Comparison of ENCODE assay signal across 1 cellular context in the genomic region with DNA sequence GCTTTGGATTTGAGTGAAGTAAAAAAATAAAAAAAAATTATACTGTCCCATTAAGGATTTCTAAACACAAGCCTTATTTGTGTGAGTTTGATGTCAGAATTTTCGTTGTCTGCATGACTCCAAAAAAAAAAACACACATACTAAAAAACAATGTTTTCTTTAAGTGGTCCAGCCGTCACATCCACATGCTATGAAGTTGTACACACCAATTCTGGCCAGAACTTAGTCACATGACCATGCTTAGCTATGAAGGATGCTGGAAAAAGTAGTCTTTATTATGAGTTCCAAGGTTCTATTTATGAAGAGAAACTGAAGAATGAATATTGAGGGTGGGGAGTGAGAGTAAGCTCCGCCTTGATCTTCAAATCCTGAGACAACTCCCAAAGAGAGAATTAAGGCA.
TF ChIP-seq lines count a peak whose summit lies in the region.

No MANE protein-coding gene starts in this region.

TF ChIP-seq in GM23338, 12 proteins besides CTCF, POLR2A, EP300 and RAD21 (continued from another document):
- TF ChIP-seq, protein P1, sequence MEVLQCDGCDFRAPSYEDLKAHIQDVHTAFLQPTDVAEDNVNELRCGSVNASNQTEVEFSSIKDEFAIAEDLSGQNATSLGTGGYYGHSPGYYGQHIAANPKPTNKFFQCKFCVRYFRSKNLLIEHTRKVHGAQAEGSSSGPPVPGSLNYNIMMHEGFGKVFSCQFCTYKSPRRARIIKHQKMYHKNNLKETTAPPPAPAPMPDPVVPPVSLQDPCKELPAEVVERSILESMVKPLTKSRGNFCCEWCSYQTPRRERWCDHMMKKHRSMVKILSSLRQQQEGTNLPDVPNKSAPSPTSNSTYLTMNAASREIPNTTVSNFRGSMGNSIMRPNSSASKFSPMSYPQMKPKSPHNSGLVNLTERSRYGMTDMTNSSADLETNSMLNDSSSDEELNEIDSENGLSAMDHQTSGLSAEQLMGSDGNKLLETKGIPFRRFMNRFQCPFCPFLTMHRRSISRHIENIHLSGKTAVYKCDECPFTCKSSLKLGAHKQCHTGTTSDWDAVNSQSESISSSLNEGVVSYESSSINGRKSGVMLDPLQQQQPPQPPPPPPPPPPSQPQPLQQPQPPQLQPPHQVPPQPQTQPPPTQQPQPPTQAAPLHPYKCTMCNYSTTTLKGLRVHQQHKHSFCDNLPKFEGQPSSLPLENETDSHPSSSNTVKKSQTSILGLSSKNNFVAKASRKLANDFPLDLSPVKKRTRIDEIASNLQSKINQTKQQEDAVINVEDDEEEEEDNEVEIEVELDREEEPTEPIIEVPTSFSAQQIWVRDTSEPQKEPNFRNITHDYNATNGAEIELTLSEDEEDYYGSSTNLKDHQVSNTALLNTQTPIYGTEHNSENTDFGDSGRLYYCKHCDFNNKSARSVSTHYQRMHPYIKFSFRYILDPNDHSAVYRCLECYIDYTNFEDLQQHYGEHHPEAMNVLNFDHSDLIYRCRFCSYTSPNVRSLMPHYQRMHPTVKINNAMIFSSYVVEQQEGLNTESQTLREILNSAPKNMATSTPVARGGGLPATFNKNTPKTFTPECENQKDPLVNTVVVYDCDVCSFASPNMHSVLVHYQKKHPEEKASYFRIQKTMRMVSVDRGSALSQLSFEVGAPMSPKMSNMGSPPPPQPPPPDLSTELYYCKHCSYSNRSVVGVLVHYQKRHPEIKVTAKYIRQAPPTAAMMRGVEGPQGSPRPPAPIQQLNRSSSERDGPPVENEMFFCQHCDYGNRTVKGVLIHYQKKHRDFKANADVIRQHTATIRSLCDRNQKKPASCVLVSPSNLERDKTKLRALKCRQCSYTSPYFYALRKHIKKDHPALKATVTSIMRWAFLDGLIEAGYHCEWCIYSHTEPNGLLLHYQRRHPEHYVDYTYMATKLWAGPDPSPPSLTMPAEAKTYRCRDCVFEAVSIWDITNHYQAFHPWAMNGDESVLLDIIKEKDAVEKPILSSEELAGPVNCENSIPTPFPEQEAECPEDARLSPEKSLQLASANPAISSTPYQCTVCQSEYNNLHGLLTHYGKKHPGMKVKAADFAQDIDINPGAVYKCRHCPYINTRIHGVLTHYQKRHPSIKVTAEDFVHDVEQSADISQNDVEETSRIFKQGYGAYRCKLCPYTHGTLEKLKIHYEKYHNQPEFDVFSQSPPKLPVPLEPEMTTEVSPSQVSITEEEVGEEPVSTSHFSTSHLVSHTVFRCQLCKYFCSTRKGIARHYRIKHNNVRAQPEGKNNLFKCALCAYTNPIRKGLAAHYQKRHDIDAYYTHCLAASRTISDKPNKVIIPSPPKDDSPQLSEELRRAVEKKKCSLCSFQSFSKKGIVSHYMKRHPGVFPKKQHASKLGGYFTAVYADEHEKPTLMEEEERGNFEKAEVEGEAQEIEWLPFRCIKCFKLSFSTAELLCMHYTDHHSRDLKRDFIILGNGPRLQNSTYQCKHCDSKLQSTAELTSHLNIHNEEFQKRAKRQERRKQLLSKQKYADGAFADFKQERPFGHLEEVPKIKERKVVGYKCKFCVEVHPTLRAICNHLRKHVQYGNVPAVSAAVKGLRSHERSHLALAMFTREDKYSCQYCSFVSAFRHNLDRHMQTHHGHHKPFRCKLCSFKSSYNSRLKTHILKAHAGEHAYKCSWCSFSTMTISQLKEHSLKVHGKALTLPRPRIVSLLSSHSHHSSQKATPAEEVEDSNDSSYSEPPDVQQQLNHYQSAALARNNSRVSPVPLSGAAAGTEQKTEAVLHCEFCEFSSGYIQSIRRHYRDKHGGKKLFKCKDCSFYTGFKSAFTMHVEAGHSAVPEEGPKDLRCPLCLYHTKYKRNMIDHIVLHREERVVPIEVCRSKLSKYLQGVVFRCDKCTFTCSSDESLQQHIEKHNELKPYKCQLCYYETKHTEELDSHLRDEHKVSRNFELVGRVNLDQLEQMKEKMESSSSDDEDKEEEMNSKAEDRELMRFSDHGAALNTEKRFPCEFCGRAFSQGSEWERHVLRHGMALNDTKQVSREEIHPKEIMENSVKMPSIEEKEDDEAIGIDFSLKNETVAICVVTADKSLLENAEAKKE (CRISPR knock-in tag; IDR thresholded peaks at IDR 0.05), result no peak
- no peak for TF ChIP-seq CREB1 (CRISPR knock-in tag; IDR thresholded peaks at IDR 0.05; ENCODE audit: low read depth)
- no peak for TF ChIP-seq ZNF331 (CRISPR knock-in tag; IDR thresholded peaks at IDR 0.05; ENCODE audit: low read depth)
